Comparison of ENCODE assay signal across 8 cellular contexts in the genomic region with DNA sequence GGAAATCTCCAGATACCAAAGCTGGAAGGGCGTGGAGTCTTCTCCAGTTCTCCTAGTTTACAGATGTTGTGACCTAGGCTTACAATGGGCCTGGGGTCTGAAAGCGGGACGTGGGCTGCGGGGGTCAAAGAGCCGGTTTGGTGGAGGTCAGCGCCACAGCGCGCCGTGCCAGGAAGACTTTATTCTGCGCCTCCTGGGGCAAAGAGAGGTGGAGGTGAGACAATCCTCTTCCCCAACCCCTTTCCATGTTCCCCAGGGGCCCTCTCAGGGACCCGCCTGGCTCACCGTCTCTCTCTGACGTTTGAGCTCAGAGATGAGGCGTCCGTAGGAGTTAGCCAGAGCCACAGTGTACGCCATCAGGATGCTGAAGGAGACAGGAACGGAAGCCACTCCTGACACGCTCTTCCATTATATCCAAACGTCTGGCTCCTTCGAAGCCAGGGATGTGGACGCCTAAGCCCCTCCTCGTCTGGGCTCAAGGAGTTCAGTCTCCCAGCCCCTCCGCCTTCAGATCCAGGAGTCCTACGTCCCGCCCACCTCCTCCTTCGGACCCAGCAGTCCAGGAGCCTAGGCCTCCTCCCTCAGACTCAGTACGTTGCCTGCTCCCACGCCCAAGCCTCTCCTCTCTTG. TPM values are rescaled to one million over a fixed set of nuclear protein-coding genes. Genes with fewer than 3 reads are reported as not detected.
A peak's percentile ranks its signal among the peaks of the same experiment; 100 is the strongest.
DNase-seq lines count a peak whose midpoint lies in the region; ATAC-seq, FAIRE-seq and TF ChIP-seq lines count a peak whose summit lies in the region.

No MANE protein-coding gene starts in this region.

- H3K27me3 ChIP-seq in astrocyte (ENCODE audit: insufficient read depth, low read length) = no peaks in the 10 kb centered on the region
- no peaks in the 10 kb centered on the region for H3K27me3 ChIP-seq in liver (ENCODE audit: control insufficient read depth in 4 of 4, insufficient read depth in 4 of 4, low read length in 3 of 4)

- ATAC-seq in HG02981 (IDR thresholded peaks at IDR 0.05; ENCODE audit: unreplicated experiment) = no peak

- H3K36me3 Mint-ChIP-seq in IgD-negative memory B cell = peaks cover 2% of the 10 kb centered on the region
- peaks cover 8% of the 10 kb centered on the region for H3K36me3 Mint-ChIP-seq in astrocyte (ENCODE audit: low read depth, unreplicated experiment)
- H3K36me3 Mint-ChIP-seq in type B pancreatic cell = peaks cover 10% of the 10 kb centered on the region

- H3K9me3 Mint-ChIP-seq in IgD-negative memory B cell (no peaks in the 10 kb centered on the region), astrocyte (ENCODE audit: unreplicated experiment) (peaks cover 7% of the 10 kb centered on the region), type B pancreatic cell (no peaks in the 10 kb centered on the region)

- peaks cover 9% of the 10 kb centered on the region for H4K20me1 ChIP-seq in astrocyte (ENCODE audit: insufficient read depth, low read length)

- H3K27me3 Mint-ChIP-seq in IgD-negative memory B cell (peaks cover 9% of the 10 kb centered on the region), astrocyte (ENCODE audit: low read depth, unreplicated experiment) (peaks cover 4% of the 10 kb centered on the region), type B pancreatic cell (no peaks in the 10 kb centered on the region)

- H3K4me3 Mint-ChIP-seq in IgD-negative memory B cell = peak overlapping the region; percentile 96 to 100 (median 98)
- peak overlapping the region; percentile 98 for H3K4me3 Mint-ChIP-seq in astrocyte (ENCODE audit: unreplicated experiment)
- peak overlapping the region; percentile 100 for H3K4me3 Mint-ChIP-seq in type B pancreatic cell

- DNase-seq in NCI-H748 (lab: John Stamatoyannopoulos, UW; ENCODE audit: unreplicated experiment) (peak; percentile 62), NCI-H748 treated with DMSO at 0.1 percent for 48 hours (lab: John Stamatoyannopoulos, UW) (no peak), astrocyte (ENCODE audit: low read depth) (no peak), type B pancreatic cell (ENCODE audit: extremely low spot score, unreplicated experiment) (no peak), GM13977 (ENCODE audit: low spot score) (no peak)

- no peaks in the 10 kb centered on the region for H3K9me3 ChIP-seq in astrocyte (ENCODE audit: insufficient read depth, low read depth, low read length)
- H3K9me3 ChIP-seq in liver (ENCODE audit: control insufficient read depth in 4 of 4, low read length in 3 of 4) = no peaks in the 10 kb centered on the region

- H3K4me1 Mint-ChIP-seq in IgD-negative memory B cell (peaks cover 16 to 29% (median 24%) of the 10 kb centered on the region in 3 donors), astrocyte (ENCODE audit: low read depth, unreplicated experiment) (peaks cover 7% of the 10 kb centered on the region), type B pancreatic cell (ENCODE audit: unreplicated experiment) (peaks cover 31% of the 10 kb centered on the region)

- peak overlapping the region; percentile 94 for H3K4me2 ChIP-seq in astrocyte (ENCODE audit: low read length)

- H3K79me2 ChIP-seq in astrocyte (ENCODE audit: insufficient read depth, low read length) = peaks cover 18% of the 10 kb centered on the region

- peak overlapping the region; percentile 84 for H3K9ac ChIP-seq in astrocyte (ENCODE audit: low read length)
- peak overlapping the region in 1 of 2 donors; percentile 60 for H3K9ac ChIP-seq in liver (ENCODE audit: low read depth in 1 of 2, low read length in 2 of 2)

- TF ChIP-seq CTCF in astrocyte (IDR thresholded peaks at IDR 0.05; ENCODE audit: insufficient read depth, low read depth, low read length) = no peak
- no peak for TF ChIP-seq CTCF in liver (IDR thresholded peaks at IDR 0.05; ENCODE audit: low read depth, low read length, missing input control)
- no peak for TF ChIP-seq CTCF in type B pancreatic cell (conservative IDR thresholded peaks at IDR 0.05)
- no peak for TF ChIP-seq CTCF in GM13977 (IDR thresholded peaks at IDR 0.05; ENCODE audit: extremely low read depth, insufficient read depth, missing control alignments)

- no peak for FAIRE-seq in astrocyte (lab: Jason Lieb, UNC)

- 12% methylated on average over 28 of the region's 28 CpGs for WGBS in liver

- peak overlapping the region; percentile 86 for H2AFZ ChIP-seq in astrocyte (ENCODE audit: low read depth, low read length)

- H3K4me1 ChIP-seq in astrocyte (ENCODE audit: insufficient read depth, low read length) (peaks cover 22% of the 10 kb centered on the region), liver (ENCODE audit: control insufficient read depth in 4 of 4, insufficient read depth in 4 of 4, low read length in 3 of 4) (peaks cover 10 to 37% (median 31%) of the 10 kb centered on the region in 4 donors)

- peak overlapping the region; percentile 69 for H3K4me3 ChIP-seq in astrocyte (ENCODE audit: insufficient read depth, low read depth, low read length)
- peak overlapping the region; percentile 33 to 37 (median 37) for H3K4me3 ChIP-seq in liver (ENCODE audit: low read depth in 1 of 3, low read length in 3 of 3)

- in situ Hi-C loops in GM13977 (cut with MboI; ENCODE audit: low pct_unique_long_range_greater_than_20kb, low sequenced_read_pairs, unreplicated experiment) = no loop called here

- peaks cover 16% of the 10 kb centered on the region for H3K36me3 ChIP-seq in astrocyte (ENCODE audit: insufficient read depth, low read length)
- H3K36me3 ChIP-seq in liver (ENCODE audit: control insufficient read depth in 4 of 4, insufficient read depth in 3 of 4, low read depth in 1 of 4, low read length in 3 of 4) = peaks cover 14 to 24% (median 17%) of the 10 kb centered on the region in 4 donors

- peak overlapping the region; percentile 78 for H3K27ac ChIP-seq in astrocyte (ENCODE audit: low read depth, low read length)
- H3K27ac ChIP-seq in liver (ENCODE audit: low read depth in 1 of 2, low read length in 2 of 2) = peak overlapping the region; percentile 35 to 78

- TF ChIP-seq RAD21 in liver (IDR thresholded peaks at IDR 0.05) = no peak

- H3K27ac Mint-ChIP-seq in IgD-negative memory B cell (peak overlapping the region; percentile 93 to 99 (median 99)), astrocyte (ENCODE audit: unreplicated experiment) (peak overlapping the region; percentile 99), type B pancreatic cell (peak overlapping the region; percentile 99)

TF ChIP-seq in liver, 16 proteins besides CTCF, POLR2A, EP300 and RAD21:
- no peak for TF ChIP-seq RXRA (IDR thresholded peaks at IDR 0.05)
- TF ChIP-seq EGR1 (IDR thresholded peaks at IDR 0.05; ENCODE audit: low read depth in 2 of 2) = no peak
- TF ChIP-seq, protein P1, sequence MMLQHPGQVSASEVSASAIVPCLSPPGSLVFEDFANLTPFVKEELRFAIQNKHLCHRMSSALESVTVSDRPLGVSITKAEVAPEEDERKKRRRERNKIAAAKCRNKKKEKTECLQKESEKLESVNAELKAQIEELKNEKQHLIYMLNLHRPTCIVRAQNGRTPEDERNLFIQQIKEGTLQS (IDR thresholded peaks at IDR 0.05) = no peak
- no peak for TF ChIP-seq JUND (IDR thresholded peaks at IDR 0.05)
- no peak for TF ChIP-seq SP1 (IDR thresholded peaks at IDR 0.05)
- TF ChIP-seq HNF4A (conservative IDR thresholded peaks at IDR 0.05) = no peak
- TF ChIP-seq FOXA1 (IDR thresholded peaks at IDR 0.05) = no peak
- TF ChIP-seq, protein P2, sequence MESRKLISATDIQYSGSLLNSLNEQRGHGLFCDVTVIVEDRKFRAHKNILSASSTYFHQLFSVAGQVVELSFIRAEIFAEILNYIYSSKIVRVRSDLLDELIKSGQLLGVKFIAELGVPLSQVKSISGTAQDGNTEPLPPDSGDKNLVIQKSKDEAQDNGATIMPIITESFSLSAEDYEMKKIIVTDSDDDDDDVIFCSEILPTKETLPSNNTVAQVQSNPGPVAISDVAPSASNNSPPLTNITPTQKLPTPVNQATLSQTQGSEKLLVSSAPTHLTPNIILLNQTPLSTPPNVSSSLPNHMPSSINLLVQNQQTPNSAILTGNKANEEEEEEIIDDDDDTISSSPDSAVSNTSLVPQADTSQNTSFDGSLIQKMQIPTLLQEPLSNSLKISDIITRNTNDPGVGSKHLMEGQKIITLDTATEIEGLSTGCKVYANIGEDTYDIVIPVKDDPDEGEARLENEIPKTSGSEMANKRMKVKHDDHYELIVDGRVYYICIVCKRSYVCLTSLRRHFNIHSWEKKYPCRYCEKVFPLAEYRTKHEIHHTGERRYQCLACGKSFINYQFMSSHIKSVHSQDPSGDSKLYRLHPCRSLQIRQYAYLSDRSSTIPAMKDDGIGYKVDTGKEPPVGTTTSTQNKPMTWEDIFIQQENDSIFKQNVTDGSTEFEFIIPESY (IDR thresholded peaks at IDR 0.05) = no peak
- TF ChIP-seq TAF1 (conservative IDR thresholded peaks at IDR 0.05) = no peak

RNA-seq across cellular contexts. Expression of a gene that starts 0.8 kb away (rescaled TPM):
- polyA plus RNA-seq in IgD-negative memory B cell = 15.8 TPM
- 4.1 and 4.8 TPM in 2 replicates for total RNA-seq in astrocyte
- 1 to 10 TPM; 2.6 to 3.0 TPM for total RNA-seq in liver
- polyA plus RNA-seq in liver = 1 to 10 TPM; 2.8 to 4.4 TPM
- total RNA-seq in type B pancreatic cell (ENCODE audit: low replicate concordance) = 6.6 and 7.5 TPM in 2 replicates

RNA-seq across cellular contexts. Expression of a gene that starts 12.7 kb away (rescaled TPM):
- polyA plus RNA-seq in IgD-negative memory B cell = not detected
- 0.94 and 1.9 TPM in 2 replicates for total RNA-seq in astrocyte
- 1 to 10 TPM in 1 of 2 donors, under 1 TPM in 1; 0.23 to 1.8 TPM for total RNA-seq in liver
- polyA plus RNA-seq in liver = 1 to 10 TPM in 1 of 2 donors, under 1 TPM in 1; 0.92 to 2.4 TPM
- total RNA-seq in type B pancreatic cell (ENCODE audit: low replicate concordance) = 24.2 and 42.1 TPM in 2 replicates

RNA-seq across cellular contexts. Expression of a gene that starts 22.7 kb away (rescaled TPM):
- polyA plus RNA-seq in IgD-negative memory B cell (15.1 TPM), liver (10 to 100 TPM in 1 of 2 donors, 1 to 10 TPM in 1; 3.7 to 11.9 TPM)
- total RNA-seq in astrocyte (39.2 and 47.1 TPM in 2 replicates), liver (10 to 100 TPM in 1 of 2 donors, 1 to 10 TPM in 1; 6.3 to 13.0 TPM), type B pancreatic cell (ENCODE audit: low replicate concordance) (55.4 and 72.9 TPM in 2 replicates)

RNA-seq across cellular contexts. Expression of a gene that starts 29.1 kb away (rescaled TPM):
- polyA plus RNA-seq in IgD-negative memory B cell = 16.1 TPM
- 145 and 162 TPM in 2 replicates for total RNA-seq in astrocyte
- total RNA-seq in liver = 10 to 100 TPM; 10.3 to 10.6 TPM
- polyA plus RNA-seq in liver = 10 to 100 TPM; 19.3 to 31.5 TPM
- total RNA-seq in type B pancreatic cell (ENCODE audit: low replicate concordance) = 73.3 and 86.7 TPM in 2 replicates

RNA-seq across cellular contexts. Expression of a gene that starts 30.8 kb away (rescaled TPM):
- polyA plus RNA-seq in IgD-negative memory B cell (33.2 TPM), liver (10 to 100 TPM; 15.5 to 27.4 TPM)
- total RNA-seq in astrocyte (50.1 and 52.6 TPM in 2 replicates), liver (10 to 100 TPM; 21.8 to 37.9 TPM), type B pancreatic cell (ENCODE audit: low replicate concordance) (39.3 and 41.9 TPM in 2 replicates)
